In genomic region chr2:73339171-73339678, GRCh38 we compare ENCODE assay signal across 15 cellular contexts.
"Had no signal": no experiment of that assay in that cellular context is flagged by ENCODE, and none has a peak within 500 bp of the region (broad histone marks: within the 10 kb centered on the region; RNA-seq: fewer than 3 reads in every experiment).

No MANE protein-coding gene starts in this region.

- H3K27me3 ChIP-seq: thyroid gland, vagina had no signal

- H3K9me3 ChIP-seq: thyroid gland, vagina had no signal

- H3K27ac ChIP-seq: hepatocyte, thyroid gland, vagina had no signal

- DNase-seq: activated CD4-positive, alpha-beta T cell treated with anti-CD3 and anti-CD28 coated beads, Interleukin-2, amount 50 U/mL, for 48 hours; activated CD4-positive, CD25-positive, alpha-beta regulatory T cell treated with anti-CD3 and anti-CD28 coated beads, Interleukin-2, amount 50 U/mL, for 72 hours; activated gamma-delta T cell treated with Interleukin-2 at 50 U/mL for 16 hours; activated naive CD8-positive, alpha-beta T cell treated with anti-CD3 and anti-CD28 coated beads for 36 hours; activated T-cell treated with anti-CD3 and anti-CD28 coated beads, Interleukin-2, amount 50 U/mL, for 48 hours; cerebellar nuclear complex; dermis blood vessel endothelial cell; immature natural killer cell; naive B cell; small intestine; thyroid gland had no signal

- H3K4me1 ChIP-seq: thyroid gland, vagina had no signal

- H3K4me2 ChIP-seq: hepatocyte had no signal

- H2AFZ ChIP-seq: hepatocyte had no signal

- H3K36me3 ChIP-seq: thyroid gland, vagina had no signal

- ATAC-seq: right cardiac atrium had no signal

- H3K79me2 ChIP-seq: hepatocyte had no signal

- H3K4me3 ChIP-seq: hepatocyte, lung, thyroid gland, vagina had no signal
